9 cellular contexts compared by ENCODE assay signal in genomic region chr6:209432-210103, GRCh38.
DNase-seq lines count a peak whose midpoint lies in the region; ATAC-seq and TF ChIP-seq lines count a peak whose summit lies in the region.
"Had no signal": no experiment of that assay in that cellular context is flagged by ENCODE, and none has a peak within 500 bp of the region (broad histone marks: within the 10 kb centered on the region; RNA-seq: fewer than 3 reads in every experiment).

No MANE protein-coding gene starts in this region.

- peak overlapping the region; percentile 59 for H3K4me3 Mint-ChIP-seq in activated CD8-positive, alpha-beta T cell treated with anti-CD3 and anti-CD28 coated beads, Interleukin-2, amount 10 ng/mL, durations not matched to agents 7 days and 5 days
- H3K4me3 Mint-ChIP-seq in Calu3 (ENCODE audit: low read depth, unreplicated experiment), result no peak overlapping the region
- H3K4me3 Mint-ChIP-seq: nephron had no signal

- CTCF ChIA-PET in activated CD8-positive, alpha-beta T cell treated with anti-CD3 and anti-CD28 coated beads, Interleukin-2, amount 10 ng/mL, durations not matched to agents 7 days and 5 days (lab: Charles Lee), result interaction anchor here (1.0 to 4.8 kb wide), 3 partner anchors 9 to 180 kb away, joined by 3 to 17 read pairs (median 4); no protein-coding TSS in a partner anchor
- CTCF ChIA-PET in Calu3 (lab: Charles Lee), result no interaction called here

- H3K27me3 Mint-ChIP-seq in activated CD8-positive, alpha-beta T cell treated with anti-CD3 and anti-CD28 coated beads, Interleukin-2, amount 10 ng/mL, durations not matched to agents 7 days and 5 days (ENCODE audit: low read depth), result no peaks in the 10 kb centered on the region
- peaks cover 57% of the 10 kb centered on the region for H3K27me3 Mint-ChIP-seq in Calu3 (ENCODE audit: unreplicated experiment)

- H3K27ac Mint-ChIP-seq in activated CD8-positive, alpha-beta T cell treated with anti-CD3 and anti-CD28 coated beads, Interleukin-2, amount 10 ng/mL, durations not matched to agents 7 days and 5 days, result peak overlapping the region; percentile 82
- no peak overlapping the region for H3K27ac Mint-ChIP-seq in Calu3 (ENCODE audit: unreplicated experiment)
- H3K27ac Mint-ChIP-seq: nephron had no signal

- H3K9me3 Mint-ChIP-seq in activated CD8-positive, alpha-beta T cell treated with anti-CD3 and anti-CD28 coated beads, Interleukin-2, amount 10 ng/mL, durations not matched to agents 7 days and 5 days (ENCODE audit: insufficient read depth), result no peaks in the 10 kb centered on the region
- peaks cover 3% of the 10 kb centered on the region for H3K9me3 Mint-ChIP-seq in Calu3 (ENCODE audit: low read depth, unreplicated experiment)

- H3K36me3 Mint-ChIP-seq in activated CD8-positive, alpha-beta T cell treated with anti-CD3 and anti-CD28 coated beads, Interleukin-2, amount 10 ng/mL, durations not matched to agents 7 days and 5 days (ENCODE audit: low read depth), result peaks cover 5% of the 10 kb centered on the region
- no peaks in the 10 kb centered on the region for H3K36me3 Mint-ChIP-seq in Calu3 (ENCODE audit: insufficient read depth, unreplicated experiment)

- DNase-seq in activated CD8-positive, alpha-beta T cell treated with anti-CD3 and anti-CD28 coated beads, Interleukin-2, amount 10 ng/mL, durations not matched to agents 7 days and 5 days, result peak; percentile 55
- peak; percentile 77 for DNase-seq in stimulated activated CD4-positive, alpha-beta T cell treated with anti-CD3 and anti-CD28 coated beads, Interleukin-4, amount 100 ng/mL, for 24 hours
- DNase-seq in Calu3 (no peak), NCI-H1694 treated with DMSO at 0.1 percent for 48 hours (lab: John Stamatoyannopoulos, UW) (no peak)

- intact Hi-C loops in Calu3 (cut with micrococcal nuclease; ENCODE audit: unreplicated experiment), result no loop called here

- peak; percentile 77 for ATAC-seq in GM19043 (IDR thresholded peaks at IDR 0.05; ENCODE audit: low read depth, unreplicated experiment)
- peak; percentile 87 for ATAC-seq in HG03066 (IDR thresholded peaks at IDR 0.05; ENCODE audit: low read depth, unreplicated experiment)
- peak; percentile 65 for ATAC-seq in activated CD8-positive, alpha-beta T cell treated with anti-CD3 and anti-CD28 coated beads, Interleukin-2, amount 10 ng/mL, durations not matched to agents 7 days and 5 days
- ATAC-seq in HG02970 (IDR thresholded peaks at IDR 0.05; ENCODE audit: low FRiP score, unreplicated experiment), result no peak
- no peak for ATAC-seq in HG02840 (IDR thresholded peaks at IDR 0.05; ENCODE audit: low FRiP score, unreplicated experiment)

- no peak for TF ChIP-seq CTCF in Calu3 (IDR thresholded peaks at IDR 0.05; ENCODE audit: unreplicated experiment)

- peaks cover 24% of the 10 kb centered on the region for H3K4me1 Mint-ChIP-seq in activated CD8-positive, alpha-beta T cell treated with anti-CD3 and anti-CD28 coated beads, Interleukin-2, amount 10 ng/mL, durations not matched to agents 7 days and 5 days (ENCODE audit: low read depth)
- no peaks in the 10 kb centered on the region for H3K4me1 Mint-ChIP-seq in Calu3 (ENCODE audit: low read depth, unreplicated experiment)
- H3K4me1 Mint-ChIP-seq: nephron had no signal

- POLR2A ChIA-PET in activated CD8-positive, alpha-beta T cell treated with anti-CD3 and anti-CD28 coated beads, Interleukin-2, amount 10 ng/mL, durations not matched to agents 7 days and 5 days (lab: Charles Lee), result interaction anchor here (1.0 to 1.1 kb wide), 2 partner anchors 12 to 13 kb away, joined by 3 read pairs; no protein-coding TSS in a partner anchor

- BruUV-seq in Calu3 (replicated peaks; lab: Mats Ljungman, UMichigan), result no TSS peak

Comparison
In these comparisons a context has a peak if more than half of its experiments do, and no peak if none do; other contexts are left out.
1. ATAC-seq: peak in GM19043 (single experiment), HG03066 (single experiment) and activated CD8-positive, alpha-beta T cell treated with anti-CD3 and anti-CD28 coated beads, Interleukin-2, amount 10 ng/mL, durations not matched to agents 7 days and 5 days (single experiment); none in HG02970 (single experiment) and HG02840 (single experiment).
2. DNase-seq: peak in activated CD8-positive, alpha-beta T cell treated with anti-CD3 and anti-CD28 coated beads, Interleukin-2, amount 10 ng/mL, durations not matched to agents 7 days and 5 days (single experiment) and stimulated activated CD4-positive, alpha-beta T cell treated with anti-CD3 and anti-CD28 coated beads, Interleukin-4, amount 100 ng/mL, for 24 hours (single experiment); none in Calu3 (single experiment) and NCI-H1694 treated with DMSO at 0.1 percent for 48 hours (single experiment).